Comparison of ENCODE assay signal across 10 cellular contexts in genomic region chr13:93256998-93257397, GRCh38. TPM values are rescaled to one million over a fixed set of nuclear protein-coding genes. Genes with fewer than 3 reads are reported as not detected.
"Had no signal": no experiment of that assay in that cellular context is flagged by ENCODE, and none has a peak within 500 bp of the region (broad histone marks: within the 10 kb centered on the region; RNA-seq: fewer than 3 reads in every experiment).

No MANE protein-coding gene starts in this region.

- H3K4me3 ChIP-seq: GM23338 had no signal

- H2AFZ ChIP-seq: GM23338 had no signal

- H3K4me2 ChIP-seq: GM23338 had no signal

- H3K4me1 Mint-ChIP-seq: IgD-negative memory B cell had no signal

- H3K4me3 Mint-ChIP-seq: GM23338, H9, HFFc6, IgD-negative memory B cell had no signal

- ATAC-seq: GM23338 had no signal

- H3K27ac Mint-ChIP-seq: GM23338, HFFc6, IgD-negative memory B cell had no signal

- FAIRE-seq: H1, HTR-8/SVneo had no signal

- H3K9me3 Mint-ChIP-seq: GM23338, H9, HFFc6 had no signal

- H3K27me3 Mint-ChIP-seq: IgD-negative memory B cell had no signal

- DNase-seq: H9, HCEC 1CT, HFFc6, Kasumi-1, KG1 had no signal

RNA-seq across cellular contexts. Expression of gene GPC6, which starts 30.4 kb away (rescaled TPM):
- total RNA-seq: HT-29 had no signal
- polyA plus RNA-seq: IgD-negative memory B cell had no signal
